32 cellular contexts compared by ENCODE assay signal in genomic region chr12:68833508-68833907, GRCh38.
"Had no signal": no experiment of that assay in that cellular context is flagged by ENCODE, and none has a peak within 500 bp of the region (broad histone marks: within the 10 kb centered on the region; RNA-seq: fewer than 3 reads in every experiment).

No MANE protein-coding gene starts in this region.

- H3K27ac ChIP-seq: cardiac muscle cell, PC-9, RWPE1, WERI-Rb-1 had no signal

- H3K4me2 ChIP-seq: PC-9 had no signal

- DNase-seq: activated CD4-positive, alpha-beta memory T cell treated with anti-CD3 and anti-CD28 coated beads, Interleukin-2, amount 10 ng/mL, durations not matched to agents 7 days and 5 days; activated CD4-positive, alpha-beta T cell treated with anti-CD3 and anti-CD28 coated beads for 1 hour; activated CD4-positive, alpha-beta T cell treated with anti-CD3 and anti-CD28 coated beads for 48 hours; activated CD4-positive, CD25-positive, alpha-beta regulatory T cell; activated CD8-positive, alpha-beta memory T cell treated with anti-CD3 and anti-CD28 coated beads for 24 hours; activated CD8-positive, alpha-beta memory T cell treated with anti-CD3 and anti-CD28 coated beads, Interleukin-2, amount 10 ng/mL, durations not matched to agents 7 days and 5 days; activated CD8-positive, alpha-beta memory T cell treated with anti-CD3 and anti-CD28 coated beads, Interleukin-2, amount 50 U/mL, for 48 hours; activated effector memory CD4-positive, alpha-beta T cell treated with anti-CD3 and anti-CD28 coated beads, Interleukin-2, amount 50 U/mL, for 16 hours; activated naive CD4-positive, alpha-beta T cell; activated naive CD4-positive, alpha-beta T cell treated with anti-CD3 and anti-CD28 coated beads, Interleukin-2, amount 50 U/mL, for 16 hours; activated naive CD8-positive, alpha-beta T cell treated with anti-CD3 and anti-CD28 coated beads for 36 hours; activated T-cell treated with anti-CD3 and anti-CD28 coated beads, Interleukin-2, amount 50 U/mL, for 48 hours; amniotic stem cell; aorta; NCI-H1105 treated with DMSO at 0.1 percent for 48 hours; NCI-H1436; NCI-H1694; NCI-H1930; NCI-H2081 treated with DMSO at 0.1 percent for 48 hours; NCI-H2171; NCI-H510A; NCI-H526; NCI-H748 treated with DMSO at 0.1 percent for 48 hours; PC-9; SIG-M5; T1000; WERI-Rb-1 had no signal

- H3K27ac Mint-ChIP-seq: activated CD4-positive, alpha-beta memory T cell treated with anti-CD3 and anti-CD28 coated beads, Interleukin-2, amount 10 ng/mL, durations not matched to agents 7 days and 5 days; activated CD8-positive, alpha-beta memory T cell treated with anti-CD3 and anti-CD28 coated beads, Interleukin-2, amount 10 ng/mL, durations not matched to agents 7 days and 5 days; activated naive CD8-positive, alpha-beta T cell treated with anti-CD3 and anti-CD28 coated beads for 36 hours; activated T-helper 17 cell treated with anti-CD3 and anti-CD28 coated beads, Interleukin-2, amount 50 U/mL, for 72 hours had no signal

- H3K4me3 ChIP-seq: cardiac muscle cell, PC-9 had no signal

- H3K4me3 Mint-ChIP-seq: activated CD4-positive, alpha-beta memory T cell treated with anti-CD3 and anti-CD28 coated beads, Interleukin-2, amount 10 ng/mL, durations not matched to agents 7 days and 5 days; activated CD8-positive, alpha-beta memory T cell treated with anti-CD3 and anti-CD28 coated beads, Interleukin-2, amount 10 ng/mL, durations not matched to agents 7 days and 5 days; activated naive CD8-positive, alpha-beta T cell treated with anti-CD3 and anti-CD28 coated beads for 36 hours; activated T-helper 17 cell treated with anti-CD3 and anti-CD28 coated beads, Interleukin-2, amount 50 U/mL, for 72 hours; central memory CD8-positive, alpha-beta T cell had no signal

- H3K27me3 Mint-ChIP-seq: activated CD4-positive, alpha-beta memory T cell treated with anti-CD3 and anti-CD28 coated beads, Interleukin-2, amount 10 ng/mL, durations not matched to agents 7 days and 5 days; activated CD8-positive, alpha-beta memory T cell treated with anti-CD3 and anti-CD28 coated beads, Interleukin-2, amount 10 ng/mL, durations not matched to agents 7 days and 5 days; activated naive CD8-positive, alpha-beta T cell treated with anti-CD3 and anti-CD28 coated beads for 36 hours; activated T-helper 17 cell treated with anti-CD3 and anti-CD28 coated beads, Interleukin-2, amount 50 U/mL, for 72 hours; central memory CD8-positive, alpha-beta T cell had no signal

- H3K27me3 ChIP-seq: cardiac muscle cell had no signal

- H2AFZ ChIP-seq: PC-9 had no signal

- ATAC-seq: activated CD8-positive, alpha-beta memory T cell treated with anti-CD3 and anti-CD28 coated beads, Interleukin-2, amount 10 ng/mL, durations not matched to agents 7 days and 5 days; activated T-helper 17 cell treated with anti-CD3 and anti-CD28 coated beads, Interleukin-2, amount 50 U/mL, for 72 hours; Right ventricle myocardium inferior had no signal

- H3K9me3 Mint-ChIP-seq: activated CD4-positive, alpha-beta memory T cell treated with anti-CD3 and anti-CD28 coated beads, Interleukin-2, amount 10 ng/mL, durations not matched to agents 7 days and 5 days; activated naive CD8-positive, alpha-beta T cell treated with anti-CD3 and anti-CD28 coated beads for 36 hours; activated T-helper 17 cell treated with anti-CD3 and anti-CD28 coated beads, Interleukin-2, amount 50 U/mL, for 72 hours; central memory CD8-positive, alpha-beta T cell had no signal
